Comparison of ENCODE assay signal across 10 cellular contexts in genomic region chr17:61397086-61397842, GRCh38. TPM values are rescaled to one million over a fixed set of nuclear protein-coding genes. Genes with fewer than 3 reads are reported as not detected.
DNase-seq lines count a peak whose midpoint lies in the region; ATAC-seq and TF ChIP-seq lines count a peak whose summit lies in the region.
"Had no signal": no experiment of that assay in that cellular context is flagged by ENCODE, and none has a peak within 500 bp of the region (broad histone marks: within the 10 kb centered on the region; RNA-seq: fewer than 3 reads in every experiment).

No MANE protein-coding gene starts in this region.

- H3F3A ChIP-seq in PC-3 (ENCODE audit: low read length, unreplicated experiment) = no peaks in the 10 kb centered on the region

- TF ChIP-seq CTCF in PC-3 (conservative IDR thresholded peaks at IDR 0.05; ENCODE audit: low read depth, low read length) (no peak), fibroblast of villous mesenchyme (IDR thresholded peaks at IDR 0.05; ENCODE audit: insufficient read depth, low read depth, low read length) (no peak)

- no peaks in the 10 kb centered on the region for H3K9me2 ChIP-seq in PC-3 (replicated peaks; ENCODE audit: low read length)

- POLR2A ChIA-PET in PC-3 (lab: Charles Lee; ENCODE audit: unreplicated experiment) = no interaction called here

- no peak overlapping the region for H3K27ac ChIP-seq in PC-3 (ENCODE audit: low read length)
- H3K27ac ChIP-seq: SJCRH30 had no signal

- H3K36me3 ChIP-seq in PC-3 (ENCODE audit: low read depth, low read length) (no peaks in the 10 kb centered on the region), neuron (ENCODE audit: insufficient read depth, low read length) (no peaks in the 10 kb centered on the region)
- H3K36me3 ChIP-seq: SJCRH30 had no signal

- H3K4me2 ChIP-seq in PC-3 (ENCODE audit: low read length) = peak overlapping the region; percentile 98

- H3K4me3 ChIP-seq in PC-3 (ENCODE audit: low read length) (peak overlapping the region; percentile 72), fibroblast of villous mesenchyme (ENCODE audit: low read depth, low read length) (peak overlapping the region; percentile 74), neuron (ENCODE audit: low read length) (peak overlapping the region; percentile 45)

- BruUV-seq in PC-3 (replicated peaks; lab: Mats Ljungman, UMichigan) = no TSS peak

- H4K20me1 ChIP-seq in PC-3 (ENCODE audit: low read length) = no peaks in the 10 kb centered on the region

- intact Hi-C loops in PC-3 (cut with micrococcal nuclease) = loop anchor here (5.0 kb wide), 1 partner anchor 40 kb away; no protein-coding TSS in a partner anchor

- H3K79me2 ChIP-seq in PC-3 (ENCODE audit: low read length) = peaks cover 20% of the 10 kb centered on the region

- ATAC-seq in PC-3 = no peak
- ATAC-seq in GM21737 (IDR thresholded peaks at IDR 0.05; ENCODE audit: unreplicated experiment) = no peak
- no peak for ATAC-seq in GM18868 (IDR thresholded peaks at IDR 0.05; ENCODE audit: unreplicated experiment)
- ATAC-seq: stimulated activated naive CD8-positive, alpha-beta T cell treated with anti-CD3 and anti-CD28 coated beads, Interleukin-15, Interleukin-2, amounts not matched to agents 100 U/mL and 50 U/mL, for 24 hours had no signal

- H3K27me3 ChIP-seq in PC-3 (ENCODE audit: low read length) = no peaks in the 10 kb centered on the region
- H3K27me3 ChIP-seq in neuron (ENCODE audit: insufficient read depth, low read length) = peaks cover 69% of the 10 kb centered on the region
- H3K27me3 ChIP-seq: SJCRH30 had no signal

- H3K9me3 ChIP-seq in PC-3 (ENCODE audit: low read length) (no peaks in the 10 kb centered on the region), neuron (ENCODE audit: low read length) (no peaks in the 10 kb centered on the region)
- H3K9me3 ChIP-seq: SJCRH30 had no signal

- H3K4me1 ChIP-seq in PC-3 (ENCODE audit: insufficient read depth, low read length) = peaks cover 24% of the 10 kb centered on the region
- peaks cover 22% of the 10 kb centered on the region for H3K4me1 ChIP-seq in neuron (ENCODE audit: insufficient read depth, low read length)

- 0 out of 2 replicates have a peak overlapping the region, but pooled peaks have one; percentile 5 for H3K9ac ChIP-seq in PC-3 (ENCODE audit: low read length)

- peak; percentile 78 for DNase-seq in AG08396 (ENCODE audit: low spot score)
- no peak for DNase-seq in PC-3
- peak; percentile 66 for DNase-seq in fibroblast of villous mesenchyme (ENCODE audit: low read depth)
- no peak for DNase-seq in hypothalamus (lab: John Stamatoyannopoulos, UW)
- DNase-seq in pons (ENCODE audit: low spot score) = no peak
- DNase-seq: SJCRH30; stimulated activated naive CD8-positive, alpha-beta T cell treated with anti-CD3 and anti-CD28 coated beads, Interleukin-15, Interleukin-2, amounts not matched to agents 100 U/mL and 50 U/mL, for 24 hours had no signal

- peak overlapping the region; percentile 90 for H2AFZ ChIP-seq in PC-3 (ENCODE audit: low read length)
- H2AFZ ChIP-seq in neuron (ENCODE audit: low read depth, low read length) = no peak overlapping the region

- CTCF ChIA-PET in PC-3 (lab: Charles Lee) = no interaction called here

RNA-seq across cellular contexts. Expression of gene TBX2, which starts 2.4 kb away (rescaled TPM):
- 7.1 and 8.5 TPM in 2 replicates for total RNA-seq in PC-3 (2014; rRNA removed)
- total RNA-seq in fibroblast of villous mesenchyme = 12.5 and 21.3 TPM in 2 replicates

RNA-seq across cellular contexts. Expression of gene TBX4, which starts 55.0 kb away (rescaled TPM):
- total RNA-seq in PC-3 (2014; rRNA removed) (not detected in 2 replicates), fibroblast of villous mesenchyme (not detected in 2 replicates)

Comparison
In these comparisons a context has a peak if more than half of its experiments do, and no peak if none do; other contexts are left out.
1. DNase-seq: peak in AG08396 (single experiment) and fibroblast of villous mesenchyme (single experiment); none in PC-3 (single experiment), hypothalamus (0 of 51) and pons (single experiment).
2. Peak in every context shown above with its lines, with median percentiles within 50 percentile points of each other: H3K4me3 ChIP-seq.